Comparison of ENCODE assay signal across 1 cellular context in the genomic region with DNA sequence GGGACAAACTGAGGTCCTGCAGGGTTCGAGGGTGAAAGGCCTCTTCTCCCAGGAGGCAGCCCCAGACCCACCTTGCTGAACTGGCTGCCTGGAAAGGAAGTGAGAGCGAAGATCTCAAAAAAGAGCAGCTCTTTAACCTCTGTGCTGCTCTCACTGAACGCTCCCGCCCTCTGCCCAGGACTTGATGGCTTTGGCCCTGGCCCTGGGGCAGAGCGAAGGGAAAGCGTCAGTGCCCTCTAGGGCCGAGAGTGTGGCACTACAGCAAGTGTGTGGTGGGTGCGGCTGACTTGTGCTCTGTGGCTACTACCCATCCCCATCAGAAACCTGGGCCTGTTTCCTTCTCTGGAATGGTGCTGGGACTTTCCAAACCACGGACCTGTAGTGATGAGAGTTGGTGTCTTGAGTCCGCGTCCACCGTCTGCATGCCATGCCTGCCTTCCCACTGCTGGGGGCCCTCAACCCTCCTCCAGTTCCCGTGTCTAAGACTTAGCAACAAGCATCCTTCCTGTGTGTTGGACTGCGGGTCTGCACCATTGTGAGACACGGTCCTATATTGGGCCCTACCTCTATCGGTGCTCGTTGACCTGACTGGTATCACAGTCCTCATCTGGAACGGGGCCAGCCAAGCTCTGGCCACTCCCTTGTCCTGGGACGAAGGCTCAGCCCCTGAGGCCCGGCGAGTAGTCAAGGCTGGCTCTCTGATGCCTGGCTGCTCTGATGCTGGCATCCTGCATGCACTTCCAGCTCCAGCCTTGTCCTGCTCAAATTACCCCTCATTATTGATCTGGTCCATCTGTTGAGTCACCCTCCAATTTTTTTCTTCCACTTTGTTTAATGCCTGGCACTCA.
TF ChIP-seq lines count a peak whose summit lies in the region.

No MANE protein-coding gene starts in this region.

TF ChIP-seq in K562, 482 proteins besides CTCF, POLR2A, EP300 and RAD21 (continued from another document):
- TF ChIP-seq RREB1 (CRISPR knock-in tag; IDR thresholded peaks at IDR 0.05): no peak
- 0 out of 2 replicates have a peak, but pooled peaks have one; percentile 2 for TF ChIP-seq JUND (IDR thresholded peaks at IDR 0.05; ENCODE audit: borderline replicate concordance, low read depth, low read length)
- no peak for TF ChIP-seq JUND (tag; IDR thresholded peaks at IDR 0.05; ENCODE audit: borderline replicate concordance, low read depth, low read length)
- no peak for TF ChIP-seq GTF2F1 (IDR thresholded peaks at IDR 0.05; ENCODE audit: low read depth, low read length)
